Comparison of ENCODE assay signal across 14 cellular contexts in genomic region chr4:184504385-184504784, GRCh38. TPM values are rescaled to one million over a fixed set of nuclear protein-coding genes. Genes with fewer than 3 reads are reported as not detected.
DNase-seq lines count a peak whose midpoint lies in the region; ATAC-seq and TF ChIP-seq lines count a peak whose summit lies in the region.
"Had no signal": no experiment of that assay in that cellular context is flagged by ENCODE, and none has a peak within 500 bp of the region (broad histone marks: within the 10 kb centered on the region; RNA-seq: fewer than 3 reads in every experiment).

No MANE protein-coding gene starts in this region.

- H3K9me3 Mint-ChIP-seq in T-helper 2 cell treated with Interferon-gamma antibody and Interleukin-4, amounts not matched to agents 5 μg/mL and 100 μg/mL, for 36 hours = peaks cover under 1% of the 10 kb centered on the region
- H3K9me3 Mint-ChIP-seq in HFFc6 = no peaks in the 10 kb centered on the region
- no peaks in the 10 kb centered on the region for H3K9me3 Mint-ChIP-seq in activated naive CD8-positive, alpha-beta T cell treated with anti-CD3 and anti-CD28 coated beads for 36 hours
- H3K9me3 Mint-ChIP-seq in natural killer cell treated with Interleukin-12 subunit alpha and Interleukin-12 subunit beta and Interleukin-15 and Interleukin-18, amount 100 ng/mL, for 72 hours = no peaks in the 10 kb centered on the region

- no peak for DNase-seq in T-helper 2 cell treated with Interferon-gamma antibody and Interleukin-4, amounts not matched to agents 5 μg/mL and 100 μg/mL, for 36 hours (ENCODE audit: low spot score)
- DNase-seq in T-helper 2 cell = no peak
- DNase-seq in HFFc6 = no peak
- no peak for DNase-seq in activated naive CD8-positive, alpha-beta T cell treated with anti-CD3 and anti-CD28 coated beads for 36 hours
- no peak for DNase-seq in natural killer cell treated with Interleukin-12 subunit alpha and Interleukin-12 subunit beta and Interleukin-15 and Interleukin-18, amount 100 ng/mL, for 72 hours (ENCODE audit: low spot score)
- DNase-seq in AG08396 (ENCODE audit: low spot score) = no peak
- no peak for DNase-seq in NAMALWA (ENCODE audit: low spot score)
- DNase-seq: effector CD8-positive, alpha-beta T cell; NCI-H524 treated with DMSO at 0.1 percent for 48 hours; stimulated activated CD4-positive, alpha-beta T cell treated with anti-CD3 and anti-CD28 coated beads, Interleukin-12 subunit alpha, Interleukin-12 subunit beta, amount 100 ng/mL, for 4 hours; testis had no signal

- H3K27me3 Mint-ChIP-seq in T-helper 2 cell treated with Interferon-gamma antibody and Interleukin-4, amounts not matched to agents 5 μg/mL and 100 μg/mL, for 36 hours (ENCODE audit: low read depth) = no peaks in the 10 kb centered on the region
- peaks cover 4% of the 10 kb centered on the region for H3K27me3 Mint-ChIP-seq in HFFc6 (ENCODE audit: insufficient read depth)
- no peaks in the 10 kb centered on the region for H3K27me3 Mint-ChIP-seq in activated naive CD8-positive, alpha-beta T cell treated with anti-CD3 and anti-CD28 coated beads for 36 hours
- H3K27me3 Mint-ChIP-seq in natural killer cell treated with Interleukin-12 subunit alpha and Interleukin-12 subunit beta and Interleukin-15 and Interleukin-18, amount 100 ng/mL, for 72 hours = no peaks in the 10 kb centered on the region

- H3K4me3 Mint-ChIP-seq in T-helper 2 cell treated with Interferon-gamma antibody and Interleukin-4, amounts not matched to agents 5 μg/mL and 100 μg/mL, for 36 hours = peak overlapping the region; percentile 40
- H3K4me3 Mint-ChIP-seq in HFFc6 = no peak overlapping the region
- peak overlapping the region; percentile 56 for H3K4me3 Mint-ChIP-seq in activated naive CD8-positive, alpha-beta T cell treated with anti-CD3 and anti-CD28 coated beads for 36 hours
- H3K4me3 Mint-ChIP-seq in natural killer cell treated with Interleukin-12 subunit alpha and Interleukin-12 subunit beta and Interleukin-15 and Interleukin-18, amount 100 ng/mL, for 72 hours = peak overlapping the region; percentile 66

- ATAC-seq in natural killer cell treated with Interleukin-12 subunit alpha and Interleukin-12 subunit beta and Interleukin-15 and Interleukin-18, amount 100 ng/mL, for 72 hours = peak in 1 of 2 donors; percentile 11
- no peak for ATAC-seq in GM18868 (IDR thresholded peaks at IDR 0.05; ENCODE audit: unreplicated experiment)
- ATAC-seq: left lobe of liver had no signal

- peaks cover 24% of the 10 kb centered on the region for H3K4me1 Mint-ChIP-seq in T-helper 2 cell treated with Interferon-gamma antibody and Interleukin-4, amounts not matched to agents 5 μg/mL and 100 μg/mL, for 36 hours (ENCODE audit: low read depth)
- H3K4me1 Mint-ChIP-seq in HFFc6 (ENCODE audit: low read depth) = peaks cover 15% of the 10 kb centered on the region
- H3K4me1 Mint-ChIP-seq in activated naive CD8-positive, alpha-beta T cell treated with anti-CD3 and anti-CD28 coated beads for 36 hours = peaks cover 24% of the 10 kb centered on the region
- peaks cover 21 to 29% of the 10 kb centered on the region in 2 donors for H3K4me1 Mint-ChIP-seq in natural killer cell treated with Interleukin-12 subunit alpha and Interleukin-12 subunit beta and Interleukin-15 and Interleukin-18, amount 100 ng/mL, for 72 hours (ENCODE audit: low read depth in 2 of 2)

- H3K36me3 Mint-ChIP-seq in T-helper 2 cell treated with Interferon-gamma antibody and Interleukin-4, amounts not matched to agents 5 μg/mL and 100 μg/mL, for 36 hours (ENCODE audit: low read depth) = peaks cover 4% of the 10 kb centered on the region
- no peaks in the 10 kb centered on the region for H3K36me3 Mint-ChIP-seq in HFFc6 (ENCODE audit: low read depth)
- no peaks in the 10 kb centered on the region for H3K36me3 Mint-ChIP-seq in activated naive CD8-positive, alpha-beta T cell treated with anti-CD3 and anti-CD28 coated beads for 36 hours
- no peaks in the 10 kb centered on the region for H3K36me3 Mint-ChIP-seq in natural killer cell treated with Interleukin-12 subunit alpha and Interleukin-12 subunit beta and Interleukin-15 and Interleukin-18, amount 100 ng/mL, for 72 hours

- TF ChIP-seq CTCF in HFFc6 (IDR thresholded peaks at IDR 0.05) = no peak

- H3K27ac Mint-ChIP-seq in T-helper 2 cell treated with Interferon-gamma antibody and Interleukin-4, amounts not matched to agents 5 μg/mL and 100 μg/mL, for 36 hours = peak overlapping the region; percentile 74
- H3K27ac Mint-ChIP-seq in HFFc6 = peak overlapping the region; percentile 64; the same call in 1 of the 2 replicates
- H3K27ac Mint-ChIP-seq in activated naive CD8-positive, alpha-beta T cell treated with anti-CD3 and anti-CD28 coated beads for 36 hours = peak overlapping the region; percentile 74
- peak overlapping the region; percentile 58 to 84 for H3K27ac Mint-ChIP-seq in natural killer cell treated with Interleukin-12 subunit alpha and Interleukin-12 subunit beta and Interleukin-15 and Interleukin-18, amount 100 ng/mL, for 72 hours
- H3K27ac Mint-ChIP-seq: progenitor cell of endocrine pancreas had no signal

RNA-seq across cellular contexts. Expression of gene IRF2, which starts 30.0 kb away (rescaled TPM):
- total RNA-seq in HFFc6 (2021; fragmentation: NEBNext Ultra II Directional; extraction: Animal tissue kit (Norgen Biotek cat#: 25700)) = 10 to 100 TPM; 13.4 to 24.0 (median 19.7) TPM
- total RNA-seq in activated naive CD8-positive, alpha-beta T cell treated with anti-CD3 and anti-CD28 coated beads for 36 hours = 10 to 100 TPM; 49.1 to 61.4 TPM
- total RNA-seq in natural killer cell treated with Interleukin-12 subunit alpha and Interleukin-12 subunit beta and Interleukin-15 and Interleukin-18, amount 100 ng/mL, for 72 hours = 10 to 100 TPM; 55.2 to 67.8 TPM
